In genomic region chr19:18419195-18419698, GRCh38 we compare ENCODE assay signal across 8 cellular contexts. TPM values are rescaled to one million over a fixed set of nuclear protein-coding genes. Genes with fewer than 3 reads are reported as not detected.
DNase-seq lines count a peak whose midpoint lies in the region; ATAC-seq, FAIRE-seq and TF ChIP-seq lines count a peak whose summit lies in the region.

Gene SSBP4 (plus strand): TSS chr19:18419398. CDS start chr19:18419649, 251 bp downstream.

- H3K9ac ChIP-seq in endothelial cell of umbilical vein (replicated peaks; ENCODE audit: extremely low read depth, insufficient read depth, low read length): peak within 1 kb of the TSS; percentile 71

- peak; percentile 36 to 84 for DNase-seq in NCI-H524 (lab: John Stamatoyannopoulos, UW)
- no peak for DNase-seq in NCI-H524 treated with DMSO at 0.1 percent for 48 hours (lab: John Stamatoyannopoulos, UW)
- peak; percentile 68 for DNase-seq in NOMO-1 treated with DMSO at 0.1 percent for 48 hours (lab: John Stamatoyannopoulos, UW; ENCODE audit: unreplicated experiment)
- peak; percentile 54 for DNase-seq in activated T-cell treated with anti-CD3 and anti-CD28 coated beads for 1 hour (ENCODE audit: low read depth)
- peak; percentile 76 for DNase-seq in endothelial cell of umbilical vein (ENCODE audit: low read depth, low spot score)
- DNase-seq in stimulated activated naive B cell treated with anti-CD40 and anti-IgM and Interleukin-4, amounts not matched to agents 10 μg/mL and 1 μg/mL and 100 μg/mL, for 72 hours: peak; percentile 58

- H3K4me3 Mint-ChIP-seq in stimulated activated naive B cell treated with anti-CD40 and anti-IgM and Interleukin-4, amounts not matched to agents 10 μg/mL and 1 μg/mL and 100 μg/mL, for 72 hours: peak within 1 kb of the TSS; percentile 82 to 86

- H3K4me1 Mint-ChIP-seq in stimulated activated naive B cell treated with anti-CD40 and anti-IgM and Interleukin-4, amounts not matched to agents 10 μg/mL and 1 μg/mL and 100 μg/mL, for 72 hours: peaks cover 53 to 81% of the 10 kb centered on the region in 2 donors

- H3K36me3 ChIP-seq in endothelial cell of umbilical vein (ENCODE audit: control insufficient read depth in 2 of 2, extremely low read depth in 1 of 2, insufficient read depth in 2 of 2, low read length in 2 of 2) (no peaks in the 10 kb centered on the region), mesodermal cell (ENCODE audit: control insufficient read depth, insufficient read depth, low read length) (peaks cover 5% of the 10 kb centered on the region)

- H4K20me1 ChIP-seq in endothelial cell of umbilical vein (replicated peaks; ENCODE audit: control insufficient read depth, extremely low read depth, insufficient read depth, low read length): no peaks in the 10 kb centered on the region

- peak within 1 kb of the TSS; percentile 57 for H3K4me2 ChIP-seq in endothelial cell of umbilical vein (ENCODE audit: insufficient read depth, low read length)

- H3K27me3 Mint-ChIP-seq in stimulated activated naive B cell treated with anti-CD40 and anti-IgM and Interleukin-4, amounts not matched to agents 10 μg/mL and 1 μg/mL and 100 μg/mL, for 72 hours: peaks cover 38 to 53% of the 10 kb centered on the region in 2 donors

- peak within 1 kb of the TSS; percentile 50 to 73 (median 53) for H3K4me3 ChIP-seq in endothelial cell of umbilical vein (replicated peaks in 1 of 3; ENCODE audit: insufficient read depth in 1 of 3, low read depth in 1 of 3, low read length in 3 of 3)
- peak within 1 kb of the TSS; percentile 66 for H3K4me3 ChIP-seq in mesodermal cell (ENCODE audit: extremely low read depth, insufficient read depth, low read length, poor library complexity, severe bottlenecking)

- no peaks in the 10 kb centered on the region for H3K9me3 Mint-ChIP-seq in stimulated activated naive B cell treated with anti-CD40 and anti-IgM and Interleukin-4, amounts not matched to agents 10 μg/mL and 1 μg/mL and 100 μg/mL, for 72 hours

- POLR2A ChIA-PET in endothelial cell of umbilical vein (lab: Charles Lee): interaction anchor here (1.5 to 5.8 kb wide), 3 partner anchors 9 to 139 kb away, joined by 4 to 58 read pairs (median 9); partner anchors contain the start of genes GDF15 and JUND

- H3K9me3 ChIP-seq in endothelial cell of umbilical vein (replicated peaks; ENCODE audit: control insufficient read depth, insufficient read depth, low read length) (no peaks in the 10 kb centered on the region), mesodermal cell (ENCODE audit: control insufficient read depth, low read length) (no peaks in the 10 kb centered on the region)

- peak; percentile 49 for TF ChIP-seq POLR2A in endothelial cell of umbilical vein (IDR thresholded peaks at IDR 0.05; ENCODE audit: low read depth, low read length)

- ATAC-seq in HG03460 (IDR thresholded peaks at IDR 0.05; ENCODE audit: unreplicated experiment): peak; percentile 32
- ATAC-seq in stimulated activated naive B cell treated with anti-CD40 and anti-IgM and Interleukin-4, amounts not matched to agents 10 μg/mL and 1 μg/mL and 100 μg/mL, for 72 hours (replicated peaks): peak; percentile 67 to 74

- H3K27me3 ChIP-seq in endothelial cell of umbilical vein (ENCODE audit: control insufficient read depth in 2 of 2, insufficient read depth in 2 of 2, low read length in 2 of 2): no peaks in the 10 kb centered on the region

- H3K4me1 ChIP-seq in endothelial cell of umbilical vein (ENCODE audit: control insufficient read depth, extremely low read depth, insufficient read depth, low read length) (peaks cover 46% of the 10 kb centered on the region), mesodermal cell (ENCODE audit: control insufficient read depth, insufficient read depth, low read length, poor library complexity, severe bottlenecking) (peaks cover 33% of the 10 kb centered on the region)

- peaks cover 49% of the 10 kb centered on the region for H3K79me2 ChIP-seq in endothelial cell of umbilical vein (ENCODE audit: control insufficient read depth, insufficient read depth, low read length)

- CTCF ChIA-PET in endothelial cell of umbilical vein (lab: Charles Lee): interaction anchor here (0.7 to 11.1 kb wide), 15 partner anchors 9 to 306 kb away, joined by 3 to 119 read pairs (median 5); partner anchors contain the start of genes GDF15 and JUND

- H3K36me3 Mint-ChIP-seq in stimulated activated naive B cell treated with anti-CD40 and anti-IgM and Interleukin-4, amounts not matched to agents 10 μg/mL and 1 μg/mL and 100 μg/mL, for 72 hours: no peaks in the 10 kb centered on the region

- WGBS in mesodermal cell (ENCODE audit: insufficient coverage in 2 of 2), 2 experiments: 0% methylated on average over 55 to 63 of the region's 80 CpGs

- H3K27ac ChIP-seq in endothelial cell of umbilical vein (ENCODE audit: insufficient read depth, low read depth, low read length) (peak within 1 kb of the TSS; percentile 54), mesodermal cell (ENCODE audit: low read depth, low read length, severe bottlenecking) (peak within 1 kb of the TSS; percentile 62)

- no peaks in the 10 kb centered on the region for H3K9me1 ChIP-seq in endothelial cell of umbilical vein (replicated peaks; ENCODE audit: control insufficient read depth, extremely low read depth, insufficient read depth, low read length)

- peak; percentile 76 for FAIRE-seq in endothelial cell of umbilical vein (lab: Jason Lieb, UNC)

- peak within 1 kb of the TSS; percentile 79 for H3K27ac Mint-ChIP-seq in stimulated activated naive B cell treated with anti-CD40 and anti-IgM and Interleukin-4, amounts not matched to agents 10 μg/mL and 1 μg/mL and 100 μg/mL, for 72 hours

- dilution Hi-C loops in endothelial cell of umbilical vein (cut with MboI; ENCODE audit: extremely low pct_ligation_motif_present, low sequenced_read_pairs): no loop called here

- H2AFZ ChIP-seq in endothelial cell of umbilical vein (ENCODE audit: low read depth, low read length): peak within 1 kb of the TSS; percentile 78

- peak; percentile 19 to 31 for TF ChIP-seq CTCF in endothelial cell of umbilical vein (IDR thresholded peaks at IDR 0.05; ENCODE audit: extremely low read depth in 1 of 2, insufficient read depth in 1 of 2, low read depth in 1 of 2, low read length in 2 of 2)

- intact Hi-C loops in endothelial cell of umbilical vein (cut with micrococcal nuclease): loop anchor here (1.0 kb wide), 1 partner anchor 18 kb away; no protein-coding TSS in a partner anchor

- no TSS peak for BruUV-seq in endothelial cell of umbilical vein (replicated peaks; lab: Mats Ljungman, UMichigan)

TF ChIP-seq in endothelial cell of umbilical vein, 7 proteins besides CTCF, POLR2A, EP300 and RAD21:
- TF ChIP-seq MAX (IDR thresholded peaks at IDR 0.05; ENCODE audit: insufficient read depth, insufficient read length) (no peak), JUN (IDR thresholded peaks at IDR 0.05; ENCODE audit: borderline replicate concordance, insufficient read depth, insufficient read length, low read depth) (no peak), MYC (IDR thresholded peaks at IDR 0.05; ENCODE audit: low read depth, low read length) (no peak), POLR2AphosphoS5 (IDR thresholded peaks at IDR 0.05; ENCODE audit: insufficient read depth, low read depth, low read length) (peak; percentile 73), GATA2 (IDR thresholded peaks at IDR 0.05; ENCODE audit: insufficient read depth, insufficient read length, low read depth, low read length) (no peak), EZH2 (IDR thresholded peaks at IDR 0.05; ENCODE audit: borderline replicate concordance, low read depth, low read length, severe bottlenecking) (no peak)
TF ChIP-seq in endothelial cell of umbilical vein: peak in this region for 1.

RNA-seq across cellular contexts. Expression of gene SSBP4, which starts in this region (rescaled TPM):
- 140 and 151 TPM in 2 replicates for total RNA-seq in endothelial cell of umbilical vein
- 89.6 and 116 TPM in 2 replicates for polyA plus RNA-seq in endothelial cell of umbilical vein
- 43.5 and 75.7 TPM in 2 replicates for polyA plus RNA-seq in endothelial cell of umbilical vein (2011; cell fraction: cytosol; rRNA removed)
- polyA plus RNA-seq in endothelial cell of umbilical vein (2011; cell fraction: nucleus; rRNA removed): 116 and 121 TPM in 2 replicates
- polyA plus RNA-seq in endothelial cell of umbilical vein (2012): 50.5 and 101 TPM in 2 replicates
- 12.7 and 21.8 TPM in 2 replicates for polyA minus RNA-seq in endothelial cell of umbilical vein
- polyA minus RNA-seq in endothelial cell of umbilical vein (2011; cell fraction: cytosol; rRNA and poly(A)+ RNA removed): 32.1 TPM
- polyA minus RNA-seq in endothelial cell of umbilical vein (2011; cell fraction: nucleus; rRNA and poly(A)+ RNA removed): 27.4 and 63.5 TPM in 2 replicates
- 89.4 TPM for polyA plus RNA-seq in mesodermal cell (2013, experiment 1 of 2)
- 70.1 TPM for polyA plus RNA-seq in mesodermal cell (2013, experiment 2 of 2)
